ENCODE assay signal across 25 cellular contexts in genomic region chr1:67960766-67961165, GRCh38.
A peak's percentile ranks its signal among the peaks of the same experiment; 100 is the strongest.
DNase-seq lines count a peak whose midpoint lies in the region; ATAC-seq, FAIRE-seq and TF ChIP-seq lines count a peak whose summit lies in the region.
"Had no signal": no experiment of that assay in that cellular context is flagged by ENCODE, and none has a peak within 500 bp of the region (broad histone marks: within the 10 kb centered on the region; RNA-seq: fewer than 3 reads in every experiment).

No MANE protein-coding gene starts in this region.

- TF ChIP-seq CTCF in HEK293 (tag by site-specific recombination; IDR thresholded peaks at IDR 0.05) (no peak), endothelial cell of umbilical vein (IDR thresholded peaks at IDR 0.05; ENCODE audit: extremely low read depth in 1 of 2, insufficient read depth in 1 of 2, low read depth in 1 of 2, low read length in 2 of 2) (no peak)

- intact Hi-C loops in endothelial cell of umbilical vein (cut with micrococcal nuclease): no loop called here

- dilution Hi-C loops in endothelial cell of umbilical vein (cut with MboI; ENCODE audit: extremely low pct_ligation_motif_present, low sequenced_read_pairs): no loop called here

- H3K36me3 Mint-ChIP-seq in activated T-cell treated with anti-CD3 and anti-CD28 coated beads, Interleukin-2, amount 50 U/mL, for 4 hours (ENCODE audit: insufficient read depth): no peaks in the 10 kb centered on the region
- H3K36me3 Mint-ChIP-seq: CD14-positive monocyte had no signal

- BruUV-seq in endothelial cell of umbilical vein (replicated peaks; lab: Mats Ljungman, UMichigan): no TSS peak

- H3K9ac ChIP-seq in endothelial cell of umbilical vein (replicated peaks; ENCODE audit: extremely low read depth, insufficient read depth, low read length): no peak overlapping the region
- H3K9ac ChIP-seq: BLaER1 treated with 17β-estradiol and CSF1 and Interleukin-3, amounts not matched to agents 10 nM and 100 nM had no signal

- ATAC-seq in activated T-cell treated with anti-CD3 and anti-CD28 coated beads, Interleukin-2, amount 50 U/mL, for 4 hours: no peak
- ATAC-seq: A549, GM23338, HCT116 had no signal

- TF ChIP-seq POLR2A in endothelial cell of umbilical vein (IDR thresholded peaks at IDR 0.05; ENCODE audit: low read depth, low read length): no peak

- H3K9me3 Mint-ChIP-seq in activated T-cell treated with anti-CD3 and anti-CD28 coated beads, Interleukin-2, amount 50 U/mL, for 4 hours: peaks cover 19% of the 10 kb centered on the region

- CTCF ChIA-PET in HEK293 (lab: Yijun Ruan, JAX) (no interaction called here), endothelial cell of umbilical vein (lab: Charles Lee) (interaction anchor here (1.5 kb wide), 1 partner anchor 13 kb away, joined by 3 read pairs; no protein-coding TSS in a partner anchor)

- no peaks in the 10 kb centered on the region for H3K79me2 ChIP-seq in endothelial cell of umbilical vein (ENCODE audit: control insufficient read depth, insufficient read depth, low read length)

- H3K27me3 ChIP-seq in MG63: no peaks in the 10 kb centered on the region
- no peaks in the 10 kb centered on the region for H3K27me3 ChIP-seq in endothelial cell of umbilical vein (ENCODE audit: control insufficient read depth in 2 of 2, insufficient read depth in 2 of 2, low read length in 2 of 2)
- H3K27me3 ChIP-seq: BE2C; BLaER1 treated with 17β-estradiol and CSF1 and Interleukin-3, amounts not matched to agents 10 nM and 100 nM had no signal

- peak; percentile 8 for FAIRE-seq in endothelial cell of umbilical vein (lab: Jason Lieb, UNC)
- FAIRE-seq: A549, GM12891, GM18507 had no signal

- H3K4me1 Mint-ChIP-seq in activated T-cell treated with anti-CD3 and anti-CD28 coated beads, Interleukin-2, amount 50 U/mL, for 4 hours (ENCODE audit: low read depth): no peaks in the 10 kb centered on the region
- H3K4me1 Mint-ChIP-seq: CD14-positive monocyte, GM23338, H9 had no signal

- no peak overlapping the region for H3K27ac ChIP-seq in HEK293 (ENCODE audit: extremely low read depth, low read depth, low read length)
- H3K27ac ChIP-seq in endothelial cell of umbilical vein (ENCODE audit: insufficient read depth, low read depth, low read length): no peak overlapping the region
- H3K27ac ChIP-seq: BLaER1 treated with 17β-estradiol and CSF1 and Interleukin-3, amounts not matched to agents 10 nM and 100 nM had no signal

- H3K27me3 Mint-ChIP-seq in activated T-cell treated with anti-CD3 and anti-CD28 coated beads, Interleukin-2, amount 50 U/mL, for 4 hours (ENCODE audit: low read depth): no peaks in the 10 kb centered on the region
- H3K27me3 Mint-ChIP-seq: CD4-positive, alpha-beta T cell had no signal

- H3K4me3 Mint-ChIP-seq in activated T-cell treated with anti-CD3 and anti-CD28 coated beads, Interleukin-2, amount 50 U/mL, for 4 hours: no peak overlapping the region
- H3K4me3 Mint-ChIP-seq: CD14-positive monocyte; CD4-positive, alpha-beta T cell; GM23338; H9; HFFc6 had no signal

- H3K9me1 ChIP-seq in endothelial cell of umbilical vein (replicated peaks; ENCODE audit: control insufficient read depth, extremely low read depth, insufficient read depth, low read length): no peaks in the 10 kb centered on the region

- H3K36me3 ChIP-seq in HEK293 (ENCODE audit: control insufficient read depth in 2 of 2, insufficient read depth in 1 of 2, low read length in 2 of 2) (no peaks in the 10 kb centered on the region), MG63 (no peaks in the 10 kb centered on the region), endothelial cell of umbilical vein (ENCODE audit: control insufficient read depth in 2 of 2, extremely low read depth in 1 of 2, insufficient read depth in 2 of 2, low read length in 2 of 2) (no peaks in the 10 kb centered on the region)
- H3K36me3 ChIP-seq: BE2C had no signal

- H3K9me3 ChIP-seq in HEK293 (ENCODE audit: control insufficient read depth, insufficient read depth, low read depth, low read length) (no peaks in the 10 kb centered on the region), MG63 (peaks cover 9% of the 10 kb centered on the region), endothelial cell of umbilical vein (replicated peaks; ENCODE audit: control insufficient read depth, insufficient read depth, low read length) (no peaks in the 10 kb centered on the region)
- H3K9me3 ChIP-seq: BE2C, Caco-2 had no signal

- no peaks in the 10 kb centered on the region for H4K20me1 ChIP-seq in endothelial cell of umbilical vein (replicated peaks; ENCODE audit: control insufficient read depth, extremely low read depth, insufficient read depth, low read length)
- H4K20me1 ChIP-seq: BLaER1 treated with 17β-estradiol and CSF1 and Interleukin-3, amounts not matched to agents 10 nM and 100 nM had no signal

- H3K4me3 ChIP-seq in HEK293 (ENCODE audit: low read depth, low read length): no peak overlapping the region
- no peak overlapping the region for H3K4me3 ChIP-seq in MG63
- no peak overlapping the region for H3K4me3 ChIP-seq in endothelial cell of umbilical vein (replicated peaks in 1 of 3; ENCODE audit: insufficient read depth in 1 of 3, low read depth in 1 of 3, low read length in 3 of 3)
- H3K4me3 ChIP-seq: A549; BLaER1 treated with 17β-estradiol and CSF1 and Interleukin-3, amounts not matched to agents 10 nM and 100 nM; GM23338 had no signal

- H2AFZ ChIP-seq in endothelial cell of umbilical vein (ENCODE audit: low read depth, low read length): no peak overlapping the region
- H2AFZ ChIP-seq: GM23338 had no signal

- DNase-seq in MG63 (peak; percentile 58), SK-N-DZ (ENCODE audit: low spot score) (peak; percentile 30), endothelial cell of umbilical vein (ENCODE audit: low read depth, low spot score) (no peak), COR-L47 (lab: John Stamatoyannopoulos, UW) (no peak), Kasumi-1 (lab: John Stamatoyannopoulos, UW) (no peak)
- DNase-seq in activated T-cell treated with anti-CD3 and anti-CD28 coated beads, Interleukin-2, amount 50 U/mL, for 4 hours: no peak
- DNase-seq: 8988T; ACHN; AML-193; BE2C; Caco-2; CD4-positive, alpha-beta T cell; DMS153; DMS79 treated with DMSO at 0.1 percent for 48 hours; GF-D8; H9; HFFc6 had no signal

- H3K4me2 ChIP-seq in endothelial cell of umbilical vein (ENCODE audit: insufficient read depth, low read length): no peak overlapping the region
- H3K4me2 ChIP-seq: A549; BLaER1 treated with 17β-estradiol and CSF1 and Interleukin-3, amounts not matched to agents 10 nM and 100 nM; GM23338 had no signal

- POLR2A ChIA-PET in HEK293 (lab: Yijun Ruan, JAX): no interaction called here
- POLR2A ChIA-PET in endothelial cell of umbilical vein (lab: Charles Lee): no interaction called here

- no peaks in the 10 kb centered on the region for H3K4me1 ChIP-seq in HEK293 (ENCODE audit: control insufficient read depth, insufficient read depth, low read length)
- H3K4me1 ChIP-seq in endothelial cell of umbilical vein (ENCODE audit: control insufficient read depth, extremely low read depth, insufficient read depth, low read length): no peaks in the 10 kb centered on the region
- H3K4me1 ChIP-seq: BE2C; BLaER1 treated with 17β-estradiol and CSF1 and Interleukin-3, amounts not matched to agents 10 nM and 100 nM; Caco-2 had no signal

TF ChIP-seq in HEK293, 187 proteins besides CTCF, POLR2A, EP300 and RAD21:
- TF ChIP-seq ZBTB17 (tag by site-specific recombination; IDR thresholded peaks at IDR 0.05) (peak; percentile 79), YY2 (tag by site-specific recombination; IDR thresholded peaks at IDR 0.05) (no peak)
TF ChIP-seq in HEK293: peak in this region for 1.

TF ChIP-seq in endothelial cell of umbilical vein, 7 proteins besides CTCF, POLR2A, EP300 and RAD21:
- TF ChIP-seq FOS (IDR thresholded peaks at IDR 0.05; ENCODE audit: borderline replicate concordance, insufficient read depth, low read length): no peak
- TF ChIP-seq GATA2 (IDR thresholded peaks at IDR 0.05; ENCODE audit: insufficient read depth, insufficient read length, low read depth, low read length): no peak
- no peak for TF ChIP-seq MYC (IDR thresholded peaks at IDR 0.05; ENCODE audit: low read depth, low read length)
- TF ChIP-seq EZH2 (IDR thresholded peaks at IDR 0.05; ENCODE audit: borderline replicate concordance, low read depth, low read length, severe bottlenecking): no peak
- no peak for TF ChIP-seq MAX (IDR thresholded peaks at IDR 0.05; ENCODE audit: insufficient read depth, insufficient read length)
- no peak for TF ChIP-seq POLR2AphosphoS5 (IDR thresholded peaks at IDR 0.05; ENCODE audit: insufficient read depth, low read depth, low read length)
- no peak for TF ChIP-seq JUN (IDR thresholded peaks at IDR 0.05; ENCODE audit: borderline replicate concordance, insufficient read depth, insufficient read length, low read depth)
TF ChIP-seq in endothelial cell of umbilical vein: peak in this region for 0.

Comparison
In these comparisons a context has a peak if more than half of its experiments do, and no peak if none do; other contexts are left out.
1. DNase-seq: peak in MG63 (single experiment) and SK-N-DZ (single experiment); none in endothelial cell of umbilical vein (single experiment), activated T-cell treated with anti-CD3 and anti-CD28 coated beads, Interleukin-2, amount 50 U/mL, for 4 hours (single experiment), COR-L47 (single experiment) and Kasumi-1 (0 of 2).